In the genomic region with DNA sequence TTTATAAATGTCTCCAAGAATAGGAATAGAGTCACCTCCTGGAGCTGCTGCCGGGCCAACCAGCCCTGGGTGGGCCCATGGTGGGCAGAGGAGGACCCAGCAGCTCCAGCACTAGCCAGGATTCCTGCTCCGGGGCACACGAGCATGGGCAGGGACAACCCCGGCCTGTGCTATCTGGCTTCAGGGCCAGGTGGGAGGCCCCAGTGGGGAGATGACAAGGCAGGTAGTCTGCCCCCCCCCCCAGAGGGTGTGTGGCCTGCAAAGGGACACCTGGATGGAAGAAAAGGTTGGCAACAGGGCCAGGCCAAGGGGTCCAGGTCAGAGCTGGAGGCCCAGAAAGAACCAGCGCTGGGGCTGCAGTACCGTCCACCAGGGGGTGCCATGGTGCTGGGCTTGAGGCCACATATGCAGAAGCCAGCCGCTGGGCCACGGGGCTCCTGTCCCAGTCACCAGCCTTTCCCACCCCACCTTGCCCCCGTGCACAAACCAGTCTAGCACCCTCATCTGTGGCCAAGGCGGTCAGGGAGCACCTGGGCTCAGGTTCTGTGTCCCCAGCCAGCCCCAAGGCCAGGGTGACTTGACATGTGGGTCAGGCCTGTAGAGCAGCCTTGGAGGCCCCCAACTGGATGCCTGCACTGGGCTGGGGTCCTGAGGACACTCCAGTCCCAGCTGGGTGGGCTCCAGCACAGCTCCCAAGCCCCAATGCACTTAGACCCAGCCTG, we compare ENCODE assay signal across 8 cellular contexts. TPM values are rescaled to one million over a fixed set of nuclear protein-coding genes. Genes with fewer than 3 reads are reported as not detected.
DNase-seq lines count a peak whose midpoint lies in the region; ATAC-seq and TF ChIP-seq lines count a peak whose summit lies in the region.

No MANE protein-coding gene starts in this region.

- H3K4me1 ChIP-seq in CD8-positive, alpha-beta memory T cell (ENCODE audit: insufficient read depth, low read length): peaks cover 53% of the 10 kb centered on the region
- H3K4me1 ChIP-seq in parathyroid adenoma (no peaks in the 10 kb centered on the region), thoracic aorta (ENCODE audit: control insufficient read depth in 1 of 2, low read depth in 2 of 2) (peaks cover 34 to 55% of the 10 kb centered on the region in 2 donors)

- no peaks in the 10 kb centered on the region for H3K36me3 ChIP-seq in CD8-positive, alpha-beta memory T cell (ENCODE audit: insufficient read depth, low read length)
- H3K36me3 ChIP-seq in parathyroid adenoma (ENCODE audit: control insufficient read depth, insufficient read depth, low read length): no peaks in the 10 kb centered on the region
- H3K36me3 ChIP-seq in thoracic aorta: no peaks in the 10 kb centered on the region

- no peaks in the 10 kb centered on the region for H3K27me3 Mint-ChIP-seq in CD8-positive, alpha-beta memory T cell
- no peaks in the 10 kb centered on the region for H3K27me3 Mint-ChIP-seq in activated naive CD4-positive, alpha-beta T cell treated with anti-CD3 and anti-CD28 coated beads, Interleukin-2, amount 10 ng/mL, durations not matched to agents 7 days and 5 days

- no peaks in the 10 kb centered on the region for H3K9me3 Mint-ChIP-seq in CD8-positive, alpha-beta memory T cell
- H3K9me3 Mint-ChIP-seq in activated naive CD4-positive, alpha-beta T cell treated with anti-CD3 and anti-CD28 coated beads, Interleukin-2, amount 10 ng/mL, durations not matched to agents 7 days and 5 days: no peaks in the 10 kb centered on the region

- POLR2A ChIA-PET in CD8-positive, alpha-beta memory T cell (lab: Charles Lee): interaction anchor here (0.6 to 3.5 kb wide), 5 partner anchors 72 to 613 kb away, joined by 3 to 19 read pairs (median 9); partner anchors contain the start of genes CD81 and TSSC4

- no peak overlapping the region for H3K9ac ChIP-seq in parathyroid adenoma

- CTCF ChIA-PET in CD8-positive, alpha-beta memory T cell (lab: Charles Lee): interaction anchor here (0.7 to 9.7 kb wide), 41 partner anchors 9 to 611 kb away, joined by 3 to 317 read pairs (median 5); partner anchors contain the start of genes ASCL2, CD81, CDKN1C and TSSC4
- CTCF ChIA-PET in activated naive CD4-positive, alpha-beta T cell treated with anti-CD3 and anti-CD28 coated beads, Interleukin-2, amount 10 ng/mL, durations not matched to agents 7 days and 5 days (lab: Charles Lee): interaction anchor here (0.6 to 7.0 kb wide), 25 partner anchors 9 to 624 kb away, joined by 3 to 279 read pairs (median 5); partner anchors contain the start of gene TSSC4

- no peak overlapping the region for H3K4me2 ChIP-seq in parathyroid adenoma (ENCODE audit: low read length)

- H3K4me3 Mint-ChIP-seq in CD8-positive, alpha-beta memory T cell: peak overlapping the region; percentile 77 to 98 (median 94)
- H3K4me3 Mint-ChIP-seq in activated naive CD4-positive, alpha-beta T cell treated with anti-CD3 and anti-CD28 coated beads, Interleukin-2, amount 10 ng/mL, durations not matched to agents 7 days and 5 days: peak overlapping the region; percentile 68

- H3K9me3 ChIP-seq in CD8-positive, alpha-beta memory T cell (ENCODE audit: low read length): no peaks in the 10 kb centered on the region
- H3K9me3 ChIP-seq in parathyroid adenoma (ENCODE audit: control insufficient read depth, low read length): no peaks in the 10 kb centered on the region
- H3K9me3 ChIP-seq in thoracic aorta: no peaks in the 10 kb centered on the region

- H3K4me3 ChIP-seq in CD8-positive, alpha-beta memory T cell (ENCODE audit: low read length): peak overlapping the region; percentile 70
- H3K4me3 ChIP-seq in parathyroid adenoma (ENCODE audit: low read depth, low read length) (no peak overlapping the region), thoracic aorta (no peak overlapping the region)

- peak overlapping the region; percentile 67 for H3K27ac ChIP-seq in CD8-positive, alpha-beta memory T cell (ENCODE audit: low read depth, low read length)
- H3K27ac ChIP-seq in parathyroid adenoma (no peak overlapping the region), thoracic aorta (peak overlapping the region; percentile 83 to 89)

- H2AFZ ChIP-seq in parathyroid adenoma: no peak overlapping the region

- H3K27ac Mint-ChIP-seq in CD8-positive, alpha-beta memory T cell: peak overlapping the region; percentile 77 to 97 (median 90)
- H3K27ac Mint-ChIP-seq in activated naive CD4-positive, alpha-beta T cell treated with anti-CD3 and anti-CD28 coated beads, Interleukin-2, amount 10 ng/mL, durations not matched to agents 7 days and 5 days: peak overlapping the region; percentile 85

- peaks cover 26 to 68% (median 37%) of the 10 kb centered on the region in 3 donors for H3K4me1 Mint-ChIP-seq in CD8-positive, alpha-beta memory T cell
- peaks cover 52% of the 10 kb centered on the region for H3K4me1 Mint-ChIP-seq in activated naive CD4-positive, alpha-beta T cell treated with anti-CD3 and anti-CD28 coated beads, Interleukin-2, amount 10 ng/mL, durations not matched to agents 7 days and 5 days

- no peaks in the 10 kb centered on the region for H3K27me3 ChIP-seq in CD8-positive, alpha-beta memory T cell (ENCODE audit: insufficient read depth, low read length, poor library complexity, severe bottlenecking)
- no peaks in the 10 kb centered on the region for H3K27me3 ChIP-seq in parathyroid adenoma (ENCODE audit: control insufficient read depth, insufficient read depth, low read length)
- H3K27me3 ChIP-seq in thoracic aorta (replicated peaks; ENCODE audit: insufficient read depth): no peaks in the 10 kb centered on the region

- DNase-seq in CD8-positive, alpha-beta memory T cell: peak; percentile 71 to 88 (median 78)
- peak; percentile 47 for DNase-seq in HT1080 (ENCODE audit: low read depth)
- peak; percentile 66 for DNase-seq in SK-N-DZ (ENCODE audit: low spot score)
- peak; percentile 90 for DNase-seq in activated naive CD4-positive, alpha-beta T cell treated with anti-CD3 and anti-CD28 coated beads, Interleukin-2, amount 10 ng/mL, durations not matched to agents 7 days and 5 days
- DNase-seq in glomerular endothelial cell (ENCODE audit: extremely low read depth, low read depth, low spot score): peak; percentile 5
- DNase-seq in thoracic aorta (ENCODE audit: low spot score): peak; percentile 46

- peaks cover 0 to 8% (median 0%) of the 10 kb centered on the region in 3 donors for H3K36me3 Mint-ChIP-seq in CD8-positive, alpha-beta memory T cell
- peaks cover 17% of the 10 kb centered on the region for H3K36me3 Mint-ChIP-seq in activated naive CD4-positive, alpha-beta T cell treated with anti-CD3 and anti-CD28 coated beads, Interleukin-2, amount 10 ng/mL, durations not matched to agents 7 days and 5 days

- TF ChIP-seq CTCF in parathyroid adenoma (IDR thresholded peaks at IDR 0.05) (peak; percentile 65), thoracic aorta (IDR thresholded peaks at IDR 0.05) (peak; percentile 92)

- ATAC-seq in thoracic aorta (ENCODE audit: insufficient number of reproducible peaks, low FRiP score, low read depth) (no peak), HG02840 (IDR thresholded peaks at IDR 0.05; ENCODE audit: low FRiP score, unreplicated experiment) (no peak)

- H3K79me2 ChIP-seq in parathyroid adenoma: no peaks in the 10 kb centered on the region

RNA-seq across cellular contexts. Expression of gene TSPAN32, which starts 3.5 kb away (rescaled TPM):
- 1 to 10 TPM; 6.6 to 7.4 TPM for total RNA-seq in CD8-positive, alpha-beta memory T cell
- 68.5 TPM for polyA plus RNA-seq in CD8-positive, alpha-beta memory T cell
- 0.05 and 0.30 TPM in 2 replicates for total RNA-seq in HT1080 (2014; rRNA removed; shearing (Covaris generic))
- polyA plus RNA-seq in HT1080 (2015; cell fraction: cytosol; rRNA removed): 0.07 and 0.36 TPM in 2 replicates
- 2.6 and 7.2 TPM in 2 replicates for polyA plus RNA-seq in HT1080 (2015; cell fraction: nucleus; rRNA removed)
- not detected in 2 replicates for polyA plus RNA-seq in SK-N-DZ (2014; cell fraction: cytosol; rRNA removed)
- polyA plus RNA-seq in SK-N-DZ (2014; cell fraction: nucleus; rRNA removed): 0.17 and 0.58 TPM in 2 replicates
- total RNA-seq in glomerular endothelial cell (not detected in 2 replicates), thoracic aorta (1 to 10 TPM; 2.5 to 6.9 TPM)

RNA-seq across cellular contexts. Expression of gene C11orf21, which starts 3.6 kb away (rescaled TPM):
- 1 to 10 TPM; 8.8 to 9.4 TPM for total RNA-seq in CD8-positive, alpha-beta memory T cell
- polyA plus RNA-seq in CD8-positive, alpha-beta memory T cell: 30.1 TPM
- total RNA-seq in HT1080 (2014; rRNA removed; shearing (Covaris generic)): 0.34 TPM in 1 of 2 replicates, not detected in the other
- polyA plus RNA-seq in HT1080 (2015; cell fraction: cytosol; rRNA removed): 0.12 and 0.26 TPM in 2 replicates
- polyA plus RNA-seq in HT1080 (2015; cell fraction: nucleus; rRNA removed): 1.0 and 1.3 TPM in 2 replicates
- polyA plus RNA-seq in SK-N-DZ (2014; cell fraction: cytosol; rRNA removed): not detected in 2 replicates
- 0.29 TPM in 1 of 2 replicates, not detected in the other for polyA plus RNA-seq in SK-N-DZ (2014; cell fraction: nucleus; rRNA removed)
- total RNA-seq in glomerular endothelial cell (not detected in 2 replicates), thoracic aorta (1 to 10 TPM; 1.1 to 4.3 TPM)

RNA-seq across cellular contexts. Expression of gene ASCL2, which starts 34.9 kb away (rescaled TPM):
- under 1 TPM; 0.22 to 0.55 TPM for total RNA-seq in CD8-positive, alpha-beta memory T cell
- polyA plus RNA-seq in CD8-positive, alpha-beta memory T cell: 8.9 TPM
- total RNA-seq in HT1080 (2014; rRNA removed; shearing (Covaris generic)): not detected in 2 replicates
- not detected in 2 replicates for polyA plus RNA-seq in HT1080 (2015; cell fraction: cytosol; rRNA removed)
- polyA plus RNA-seq in HT1080 (2015; cell fraction: nucleus; rRNA removed): not detected in 2 replicates
- polyA plus RNA-seq in SK-N-DZ (2014; cell fraction: cytosol; rRNA removed): not detected in 2 replicates
- not detected in 2 replicates for polyA plus RNA-seq in SK-N-DZ (2014; cell fraction: nucleus; rRNA removed)
- total RNA-seq in glomerular endothelial cell (not detected in 2 replicates), thoracic aorta (under 1 TPM; 0.41 to 0.78 TPM)

Comparison
In these comparisons a context has a peak if more than half of its experiments do, and no peak if none do; other contexts are left out.
1. DNase-seq: peak in every context shown above with its lines; median percentile 90 in activated naive CD4-positive, alpha-beta T cell treated with anti-CD3 and anti-CD28 coated beads, Interleukin-2, amount 10 ng/mL, durations not matched to agents 7 days and 5 days; 78 in CD8-positive, alpha-beta memory T cell; 66 in SK-N-DZ; 47 in HT1080; 46 in thoracic aorta; 5 in glomerular endothelial cell.